15 cellular contexts compared by ENCODE assay signal in the genomic region with DNA sequence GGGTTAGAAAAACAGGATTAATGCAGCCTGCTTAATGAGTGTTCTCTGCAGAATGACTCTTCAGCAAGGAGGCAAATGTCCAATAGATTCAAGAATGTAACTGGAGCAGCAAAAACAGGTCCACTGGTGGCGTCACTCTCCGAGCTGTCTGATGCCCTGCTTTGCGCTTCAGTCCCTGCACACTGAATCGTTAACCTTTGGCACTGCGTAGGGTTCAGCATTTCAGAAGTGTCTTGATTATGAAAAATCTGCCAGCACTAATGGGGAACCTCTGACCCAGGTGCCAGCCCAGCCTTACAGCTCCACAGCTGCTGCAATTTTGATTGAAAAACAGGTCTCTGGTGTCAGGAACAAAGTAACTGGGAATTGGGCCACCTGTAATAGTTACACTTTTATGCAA.
DNase-seq lines count a peak whose midpoint lies in the region; ATAC-seq and TF ChIP-seq lines count a peak whose summit lies in the region.
"Had no signal": no experiment of that assay in that cellular context is flagged by ENCODE, and none has a peak within 500 bp of the region (broad histone marks: within the 10 kb centered on the region; RNA-seq: fewer than 3 reads in every experiment).

No MANE protein-coding gene starts in this region.

- ATAC-seq in GM21529 (IDR thresholded peaks at IDR 0.05; ENCODE audit: unreplicated experiment) = no peak
- ATAC-seq: PC-3 had no signal

- H3K4ac ChIP-seq in mesendoderm (ENCODE audit: low read depth, low read length) = no peak overlapping the region

- H3K9ac ChIP-seq in endodermal cell (ENCODE audit: extremely low read depth, low read length, poor library complexity, severe bottlenecking) (no peak overlapping the region), neural progenitor cell (no peak overlapping the region), mesendoderm (ENCODE audit: low read length) (no peak overlapping the region)

- H3K4me3 ChIP-seq in endodermal cell (ENCODE audit: low read length) (no peak overlapping the region), neural progenitor cell (no peak overlapping the region), mesendoderm (ENCODE audit: low read length) (no peak overlapping the region)
- H3K4me3 ChIP-seq: SJSA1 had no signal

- H3K4me1 ChIP-seq in endodermal cell (ENCODE audit: control insufficient read depth, insufficient read depth, low read length) = no peaks in the 10 kb centered on the region
- peaks cover under 1% of the 10 kb centered on the region for H3K4me1 ChIP-seq in neural progenitor cell
- H3K4me1 ChIP-seq in mesendoderm (ENCODE audit: control insufficient read depth, low read depth, low read length) = no peaks in the 10 kb centered on the region
- H3K4me1 ChIP-seq: SJSA1 had no signal

- H4K8ac ChIP-seq in mesendoderm (ENCODE audit: low read depth, low read length) = no peak overlapping the region

- DNase-seq in NCI-H2171 treated with DMSO at 0.1 percent for 48 hours (lab: John Stamatoyannopoulos, UW) (peak; percentile 79), NCI-H748 (lab: John Stamatoyannopoulos, UW; ENCODE audit: unreplicated experiment) (peak; percentile 84), endodermal cell (no peak), neural progenitor cell (ENCODE audit: low spot score) (no peak), mesendoderm (no peak), islet precursor cell (no peak)
- DNase-seq: EL; NCI-H1436; NCI-H2029; NCI-H524; NK-92 treated with Interleukin-12 subunit alpha and Interleukin-12 subunit beta, amount 100 ng/mL, for 24 hours; PC-3 had no signal

- H2BK120ac ChIP-seq in mesendoderm (ENCODE audit: low read depth, low read length) = no peak overlapping the region

- no peak overlapping the region for H3K23ac ChIP-seq in mesendoderm (ENCODE audit: low read length)

- no peak overlapping the region for H2AK5ac ChIP-seq in mesendoderm (ENCODE audit: low read length)

- H2AFZ ChIP-seq in neural progenitor cell (replicated peaks) = no peak overlapping the region

- no peaks in the 10 kb centered on the region for H3K79me1 ChIP-seq in mesendoderm (ENCODE audit: low read length)

- no peaks in the 10 kb centered on the region for H3K36me3 Mint-ChIP-seq in endodermal cell (ENCODE audit: low read depth)
- no peaks in the 10 kb centered on the region for H3K36me3 Mint-ChIP-seq in neural progenitor cell

- no peaks in the 10 kb centered on the region for H3K36me3 ChIP-seq in endodermal cell (ENCODE audit: control insufficient read depth, insufficient read depth, low read length)
- H3K36me3 ChIP-seq in neural progenitor cell = no peaks in the 10 kb centered on the region
- H3K36me3 ChIP-seq in mesendoderm (ENCODE audit: control insufficient read depth, insufficient read depth, low read length) = no peaks in the 10 kb centered on the region
- H3K36me3 ChIP-seq: SJSA1 had no signal

- H3K27me3 Mint-ChIP-seq in endodermal cell (ENCODE audit: insufficient read depth) = no peaks in the 10 kb centered on the region
- H3K27me3 Mint-ChIP-seq in neural progenitor cell (ENCODE audit: insufficient read depth, low read depth) = no peaks in the 10 kb centered on the region

- no peak for TF ChIP-seq CTCF in endodermal cell (conservative IDR thresholded peaks at IDR 0.05)
- no peak for TF ChIP-seq CTCF in neural progenitor cell (IDR thresholded peaks at IDR 0.05)

- H4K20me1 ChIP-seq in neural progenitor cell (ENCODE audit: low read depth) = no peaks in the 10 kb centered on the region

- no peak overlapping the region for H3K27ac Mint-ChIP-seq in endodermal cell
- peak overlapping the region; percentile 18 for H3K27ac Mint-ChIP-seq in neural progenitor cell

- peaks cover 39% of the 10 kb centered on the region for H3K9me3 Mint-ChIP-seq in endodermal cell
- peaks cover 22% of the 10 kb centered on the region for H3K9me3 Mint-ChIP-seq in neural progenitor cell

- no peak overlapping the region for H4K5ac ChIP-seq in mesendoderm (ENCODE audit: low read length)

- H3K79me2 ChIP-seq in neural progenitor cell (ENCODE audit: low read depth) (no peaks in the 10 kb centered on the region), mesendoderm (ENCODE audit: control insufficient read depth, insufficient read depth, low read length) (no peaks in the 10 kb centered on the region)

- no peak overlapping the region for H2BK5ac ChIP-seq in mesendoderm (ENCODE audit: low read length)

- H3K4me2 ChIP-seq in neural progenitor cell (no peak overlapping the region), mesendoderm (ENCODE audit: low read length) (no peak overlapping the region)

- peaks cover 20% of the 10 kb centered on the region for H3K9me3 ChIP-seq in endodermal cell (ENCODE audit: control insufficient read depth, low read length)
- H3K9me3 ChIP-seq in neural progenitor cell (ENCODE audit: low read depth) = peaks cover 6% of the 10 kb centered on the region
- H3K9me3 ChIP-seq: SJSA1 had no signal

- H3K4me3 Mint-ChIP-seq in endodermal cell (no peak overlapping the region), neural progenitor cell (no peak overlapping the region)

- H3K4me1 Mint-ChIP-seq in endodermal cell = no peaks in the 10 kb centered on the region
- H3K4me1 Mint-ChIP-seq in neural progenitor cell = peaks cover 22% of the 10 kb centered on the region

- no peak overlapping the region for H2BK15ac ChIP-seq in mesendoderm (replicated peaks; ENCODE audit: low read depth)

- H3K27me3 ChIP-seq in endodermal cell (ENCODE audit: control insufficient read depth, insufficient read depth, low read length, poor library complexity, severe bottlenecking) (no peaks in the 10 kb centered on the region), neural progenitor cell (no peaks in the 10 kb centered on the region), mesendoderm (ENCODE audit: insufficient read depth, low read length, poor library complexity) (no peaks in the 10 kb centered on the region)
- H3K27me3 ChIP-seq: SJSA1 had no signal

- no peaks in the 10 kb centered on the region for H3F3A ChIP-seq in neural progenitor cell (ENCODE audit: low read depth)

- 88 to 97% methylated on average over 5 of the region's 5 CpGs for WGBS in endodermal cell (ENCODE audit: insufficient coverage in 1 of 2, insufficient read length in 1 of 2), 2 experiments
- WGBS in mesendoderm (ENCODE audit: extremely low coverage, insufficient coverage, low lambda C conversion rate) = no CpG with 5 or more reads among the region's 5 CpGs

- H3K56ac ChIP-seq in mesendoderm (ENCODE audit: low read length) = no peak overlapping the region

- H3K18ac ChIP-seq in mesendoderm (ENCODE audit: low read length) = no peak overlapping the region

- peak overlapping the region; percentile 63 for H3K27ac ChIP-seq in endodermal cell (ENCODE audit: low read depth, low read length)
- H3K27ac ChIP-seq in neural progenitor cell = no peak overlapping the region
- H3K27ac ChIP-seq in mesendoderm (ENCODE audit: low read depth, low read length) = no peak overlapping the region
- H3K27ac ChIP-seq: RWPE1, SJSA1 had no signal

Comparison
In these comparisons a context has a peak if more than half of its experiments do, and no peak if none do; other contexts are left out.
1. DNase-seq: peak in NCI-H2171 treated with DMSO at 0.1 percent for 48 hours (single experiment) and NCI-H748 (single experiment); none in endodermal cell (single experiment), neural progenitor cell (single experiment), mesendoderm (single experiment) and islet precursor cell (single experiment).